ENCODE assay signal across 8 cellular contexts in genomic region chr13:75482070-75482819, GRCh38.
DNase-seq lines count a peak whose midpoint lies in the region; ATAC-seq, FAIRE-seq and TF ChIP-seq lines count a peak whose summit lies in the region.

TSS of gene TBC1D4 (minus strand) at chr13:75482169. CDS start at chr13:75481767, 402 bp downstream.

- peak within 1 kb of the TSS; percentile 87 for H3K27ac ChIP-seq in VCaP

- DNase-seq in AG09319 (ENCODE audit: extremely low read depth, low read depth): peak; percentile 67
- peak; percentile 89 for DNase-seq in NCI-H2171 treated with DMSO at 0.1 percent for 48 hours (lab: John Stamatoyannopoulos, UW)
- DNase-seq in cerebellar nuclear complex (lab: John Stamatoyannopoulos, UW): peak; percentile 23 to 47
- DNase-seq in smooth muscle cell of the brain vasculature (ENCODE audit: low read depth, low spot score): peak; percentile 83

- peak; percentile 88 for TF ChIP-seq CTCF in AG09319 (IDR thresholded peaks at IDR 0.05; ENCODE audit: low read depth, low read length)
- peak; percentile 95 for TF ChIP-seq CTCF in VCaP (conservative IDR thresholded peaks at IDR 0.05)

- FAIRE-seq in islet of Langerhans (lab: Jason Lieb, UNC): peak; percentile 43

- ATAC-seq in GM18861 (IDR thresholded peaks at IDR 0.05; ENCODE audit: unreplicated experiment) (peak; percentile 67), HG03095 (IDR thresholded peaks at IDR 0.05; ENCODE audit: unreplicated experiment) (peak; percentile 78)

Comparison
In these comparisons a context has a peak if more than half of its experiments do, and no peak if none do; other contexts are left out.
1. Peak in every context shown above with its lines: DNase-seq, ATAC-seq and H3K27ac ChIP-seq.
2. DNase-seq: peak in every context shown above with its lines; median percentile 89 in NCI-H2171 treated with DMSO at 0.1 percent for 48 hours; 83 in smooth muscle cell of the brain vasculature; 67 in AG09319; 35 in cerebellar nuclear complex.